Comparison of ENCODE assay signal across 12 cellular contexts in the genomic region with DNA sequence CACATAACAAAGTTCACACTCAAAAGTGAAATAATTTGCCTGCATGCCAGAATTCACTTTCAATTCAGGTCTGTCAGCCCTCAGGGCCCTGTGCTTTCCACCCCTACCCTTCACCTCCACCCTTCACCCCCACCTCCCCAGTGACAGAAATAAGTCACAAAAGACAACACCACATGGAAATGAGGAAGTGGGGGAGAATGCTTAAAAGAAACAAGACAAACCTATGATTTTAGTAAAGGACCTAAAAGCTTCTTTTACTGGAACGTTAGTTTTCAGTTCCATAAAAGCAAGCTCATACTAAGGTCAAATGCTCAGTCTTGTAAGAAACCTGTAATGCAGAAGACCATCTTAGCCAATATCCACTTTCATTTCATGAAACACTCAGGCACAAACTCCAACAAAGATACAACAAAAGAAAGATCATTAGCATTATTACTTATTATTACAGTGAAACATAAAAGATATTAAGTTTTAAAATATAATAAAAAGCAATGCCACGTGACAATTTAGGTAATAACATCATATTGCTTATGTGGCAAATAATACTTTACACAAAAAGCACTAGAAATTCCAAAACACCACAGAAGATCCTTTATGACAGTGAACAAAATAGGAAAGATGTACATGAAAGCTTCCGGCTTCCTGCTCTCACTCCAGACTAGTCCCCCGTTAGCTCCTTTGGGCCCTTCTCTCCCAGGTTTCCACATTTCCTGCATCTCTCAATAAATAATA.
DNase-seq lines count a peak whose midpoint lies in the region; ATAC-seq, FAIRE-seq and TF ChIP-seq lines count a peak whose summit lies in the region.
"Had no signal": no experiment of that assay in that cellular context is flagged by ENCODE, and none has a peak within 500 bp of the region (broad histone marks: within the 10 kb centered on the region; RNA-seq: fewer than 3 reads in every experiment).

No MANE protein-coding gene starts in this region.

- H3K4me1 ChIP-seq in K562 (replicated peaks in 1 of 2; ENCODE audit: control insufficient read depth in 2 of 2, insufficient read depth in 2 of 2, low read length in 2 of 2), result peaks cover 0 to 8% of the 10 kb centered on the region in 2 experiments; a peak in 3 of 5 replicates
- no peaks in the 10 kb centered on the region for H3K4me1 ChIP-seq in CD4-positive, alpha-beta memory T cell (ENCODE audit: insufficient read depth, low read length)
- H3K4me1 ChIP-seq in lower lobe of right lung, result no peaks in the 10 kb centered on the region

- H3K27ac ChIP-seq in K562 (ENCODE audit: extremely low read depth, low read depth, low read length) (peak overlapping the region; percentile 55; the same call in 1 of the 3 replicates), lower lobe of right lung (no peak overlapping the region)
- H3K27ac ChIP-seq in CD4-positive, alpha-beta memory T cell (ENCODE audit: low read depth, low read length), result no peak overlapping the region

- H3K4me1 Mint-ChIP-seq in CD4-positive, alpha-beta memory T cell, result peaks cover 10 to 18% (median 14%) of the 10 kb centered on the region in 4 donors

- 68% methylated on average over 4 of the region's 4 CpGs for WGBS in K562 (ENCODE audit: insufficient coverage, low coverage, missing lambda C conversion rate)

- H3K79me2 ChIP-seq in K562 (ENCODE audit: control insufficient read depth, insufficient read depth, low read length), result no peaks in the 10 kb centered on the region

- peaks cover 0 to 4% (median 0%) of the 10 kb centered on the region in 8 donors for H3K9me3 Mint-ChIP-seq in CD4-positive, alpha-beta memory T cell

- CTCF ChIA-PET in K562 (lab: Yijun Ruan, JAX; ENCODE audit: low intra/inter-chr PET ratio), result no interaction called here
- CTCF ChIA-PET in CD4-positive, alpha-beta memory T cell (lab: Charles Lee; ENCODE audit: partially characterized antibody), result no interaction called here

- H3K36me3 ChIP-seq in K562 (ENCODE audit: control insufficient read depth, insufficient read depth, low read length) (peaks cover 16% of the 10 kb centered on the region), lower lobe of right lung (no peaks in the 10 kb centered on the region)
- no peaks in the 10 kb centered on the region for H3K36me3 ChIP-seq in CD4-positive, alpha-beta memory T cell (ENCODE audit: insufficient read depth, low read length)

- DNase-seq in K562 (ENCODE audit: extremely low read depth in 1 of 4, low spot score in 3 of 4) (peak in 2 of 4 experiments; percentile 21 to 31), lower lobe of right lung (no peak), AG08395 (ENCODE audit: low spot score) (no peak)
- DNase-seq in CD4-positive, alpha-beta memory T cell, result no peak
- DNase-seq: activated effector memory CD4-positive, alpha-beta T cell treated with Interleukin-2 at 50 U/mL for 16 hours; stimulated activated naive CD4-positive, alpha-beta T cell treated with Interleukin-2 at 50 U/mL for 16 hours had no signal

- no peak overlapping the region for H3K9ac ChIP-seq in K562 (ENCODE audit: insufficient read depth in 1 of 2, low read depth in 2 of 2, low read length in 2 of 2)

- in situ Hi-C loops in K562 (cut with MboI), result no loop called here

- TF ChIP-seq CTCF in K562 (IDR thresholded peaks at IDR 0.05 in 2 of 3, conservative IDR thresholded peaks at IDR 0.05 in 1 of 3; ENCODE audit: insufficient read depth in 2 of 3, low read depth in 1 of 3, low read length in 3 of 3) (no peak), lower lobe of right lung (IDR thresholded peaks at IDR 0.05) (no peak)

- POLR2A ChIA-PET in K562 (lab: Yijun Ruan, JAX), result interaction anchor here (0.5 to 1.9 kb wide), 7 partner anchors 9 to 240 kb away, joined by 3 to 6 read pairs (median 3); no protein-coding TSS in a partner anchor
- POLR2A ChIA-PET in CD4-positive, alpha-beta memory T cell (lab: Charles Lee; ENCODE audit: partially characterized antibody), result no interaction called here

- H3K9me3 ChIP-seq in K562 (replicated peaks; ENCODE audit: control insufficient read depth, insufficient read depth, low read depth, low read length), result no peaks in the 10 kb centered on the region
- no peaks in the 10 kb centered on the region for H3K9me3 ChIP-seq in CD4-positive, alpha-beta memory T cell (ENCODE audit: control insufficient read depth in 1 of 2, low read length in 2 of 2)
- no peaks in the 10 kb centered on the region for H3K9me3 ChIP-seq in lower lobe of right lung

- no peak overlapping the region for H3K4me3 Mint-ChIP-seq in CD4-positive, alpha-beta memory T cell
- H3K4me3 Mint-ChIP-seq: neural crest cell had no signal

- no peak overlapping the region for H3K4me3 ChIP-seq in K562
- H3K4me3 ChIP-seq in CD4-positive, alpha-beta memory T cell (ENCODE audit: low read length in 2 of 2), result no peak overlapping the region
- H3K4me3 ChIP-seq in lower lobe of right lung, result no peak overlapping the region

- H2AFZ ChIP-seq in K562 (ENCODE audit: low read depth, low read length), result peak overlapping the region; percentile 33; the same call in 1 of the 2 replicates

- H3K36me3 Mint-ChIP-seq in CD4-positive, alpha-beta memory T cell, result peaks cover 22 to 32% of the 10 kb centered on the region in 2 donors

- H3K27me3 Mint-ChIP-seq in CD4-positive, alpha-beta memory T cell, result no peaks in the 10 kb centered on the region

- no TSS peak for BruUV-seq in K562 (replicated peaks; lab: Mats Ljungman, UMichigan)

- intact Hi-C loops in K562 (cut with micrococcal nuclease), result no loop called here
- intact Hi-C loops in CD4-positive, alpha-beta memory T cell (cut with micrococcal nuclease), result no loop called here
- intact Hi-C loops in lower lobe of right lung (cut with DNase I), result no loop called here

- H3K27me3 ChIP-seq in K562 (ENCODE audit: control insufficient read depth in 2 of 2, insufficient read depth in 2 of 2, low read length in 2 of 2), result no peaks in the 10 kb centered on the region
- no peaks in the 10 kb centered on the region for H3K27me3 ChIP-seq in CD4-positive, alpha-beta memory T cell (ENCODE audit: insufficient read depth, low read length)
- no peaks in the 10 kb centered on the region for H3K27me3 ChIP-seq in lower lobe of right lung (ENCODE audit: low read depth)

- no peak for TF ChIP-seq POLR2A in K562 (conservative IDR thresholded peaks at IDR 0.05)

- H3K4me2 ChIP-seq in K562 (ENCODE audit: insufficient read depth, low read length), result no peak overlapping the region

- H3K27ac Mint-ChIP-seq in CD4-positive, alpha-beta memory T cell, result peak overlapping the region in 2 of 7 donors; percentile 10 to 31

- TF ChIP-seq EP300 in K562 (IDR thresholded peaks at IDR 0.05; ENCODE audit: low read length), result no peak

- TF ChIP-seq RAD21 in K562 (CRISPR knock-in tag; conservative IDR thresholded peaks at IDR 0.05 in 1 of 2, IDR thresholded peaks at IDR 0.05 in 1 of 2), result no peak

- ATAC-seq in GM18870 (IDR thresholded peaks at IDR 0.05; ENCODE audit: unreplicated experiment), result peak; percentile 84
- ATAC-seq in GM21786 (IDR thresholded peaks at IDR 0.05; ENCODE audit: unreplicated experiment), result peak; percentile 87
- peak; percentile 92 for ATAC-seq in HG03571 (IDR thresholded peaks at IDR 0.05; ENCODE audit: unreplicated experiment)
- peak; percentile 76 for ATAC-seq in K562
- ATAC-seq in esophagus mucosa, result no peak
- ATAC-seq in lower lobe of right lung, result no peak
- ATAC-seq: Panc1 had no signal

- no peaks in the 10 kb centered on the region for H4K20me1 ChIP-seq in K562 (replicated peaks; ENCODE audit: control insufficient read depth, insufficient read depth, low read length)

- no peaks in the 10 kb centered on the region for H3K9me1 ChIP-seq in K562 (ENCODE audit: control insufficient read depth, insufficient read depth, low read length)

- no peak for FAIRE-seq in K562 (lab: Jason Lieb, UNC)

TF ChIP-seq in K562, 482 proteins besides CTCF, POLR2A, EP300 and RAD21 (continues in another document):
- TF ChIP-seq NR2F6 (CRISPR knock-in tag; IDR thresholded peaks at IDR 0.05) (no peak), ZNF316 (IDR thresholded peaks at IDR 0.05) (peak; percentile 88), TEAD4 (IDR thresholded peaks at IDR 0.05; ENCODE audit: low read length) (no peak), TEAD4 (CRISPR knock-in tag; IDR thresholded peaks at IDR 0.05; ENCODE audit: borderline replicate concordance) (no peak), IRF2 (CRISPR knock-in tag; IDR thresholded peaks at IDR 0.05) (no peak), SUPT5H (IDR thresholded peaks at IDR 0.05) (no peak), ZNF124 (CRISPR knock-in tag; IDR thresholded peaks at IDR 0.05) (no peak), NFE2 (IDR thresholded peaks at IDR 0.05; ENCODE audit: low read depth) (no peak), KLF6 (CRISPR knock-in tag; IDR thresholded peaks at IDR 0.05; ENCODE audit: borderline replicate concordance) (no peak), U2AF1 (optimal IDR thresholded peaks at IDR 0.05; ENCODE audit: low read depth, low read length) (no peak), SPI1 (IDR thresholded peaks at IDR 0.05; ENCODE audit: borderline replicate concordance, low read depth, low read length) (peak; percentile 99), MAFK (IDR thresholded peaks at IDR 0.05; ENCODE audit: low read length) (peak; percentile 38; the same call in 1 of the 2 replicates), HNRNPL (IDR thresholded peaks at IDR 0.05; ENCODE audit: low read depth, low read length) (no peak), EHMT2 (IDR thresholded peaks at IDR 0.05) (no peak), ZNF232 (CRISPR knock-in tag; IDR thresholded peaks at IDR 0.05) (no peak), POLR2AphosphoS2 (IDR thresholded peaks at IDR 0.05; ENCODE audit: low read length) (no peak), C11orf30 (IDR thresholded peaks at IDR 0.05; ENCODE audit: low read depth) (peak; percentile 67), TGIF2 (CRISPR knock-in tag; IDR thresholded peaks at IDR 0.05) (no peak)
- TF ChIP-seq, protein P1, sequence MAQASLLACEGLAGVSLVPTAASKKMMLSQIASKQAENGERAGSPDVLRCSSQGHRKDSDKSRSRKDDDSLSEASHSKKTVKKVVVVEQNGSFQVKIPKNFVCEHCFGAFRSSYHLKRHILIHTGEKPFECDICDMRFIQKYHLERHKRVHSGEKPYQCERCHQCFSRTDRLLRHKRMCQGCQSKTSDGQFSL (CRISPR knock-in tag; IDR thresholded peaks at IDR 0.05), result no peak
- TF ChIP-seq, protein P1 (tag; IDR thresholded peaks at IDR 0.05), result no peak

Comparison
In these comparisons a context has a peak if more than half of its experiments do, and no peak if none do; other contexts are left out.
1. ATAC-seq: peak in GM18870 (single experiment), GM21786 (single experiment), HG03571 (single experiment) and K562 (single experiment); none in esophagus mucosa (single experiment) and lower lobe of right lung (0 of 2).